17 cellular contexts compared by ENCODE assay signal in the genomic region with DNA sequence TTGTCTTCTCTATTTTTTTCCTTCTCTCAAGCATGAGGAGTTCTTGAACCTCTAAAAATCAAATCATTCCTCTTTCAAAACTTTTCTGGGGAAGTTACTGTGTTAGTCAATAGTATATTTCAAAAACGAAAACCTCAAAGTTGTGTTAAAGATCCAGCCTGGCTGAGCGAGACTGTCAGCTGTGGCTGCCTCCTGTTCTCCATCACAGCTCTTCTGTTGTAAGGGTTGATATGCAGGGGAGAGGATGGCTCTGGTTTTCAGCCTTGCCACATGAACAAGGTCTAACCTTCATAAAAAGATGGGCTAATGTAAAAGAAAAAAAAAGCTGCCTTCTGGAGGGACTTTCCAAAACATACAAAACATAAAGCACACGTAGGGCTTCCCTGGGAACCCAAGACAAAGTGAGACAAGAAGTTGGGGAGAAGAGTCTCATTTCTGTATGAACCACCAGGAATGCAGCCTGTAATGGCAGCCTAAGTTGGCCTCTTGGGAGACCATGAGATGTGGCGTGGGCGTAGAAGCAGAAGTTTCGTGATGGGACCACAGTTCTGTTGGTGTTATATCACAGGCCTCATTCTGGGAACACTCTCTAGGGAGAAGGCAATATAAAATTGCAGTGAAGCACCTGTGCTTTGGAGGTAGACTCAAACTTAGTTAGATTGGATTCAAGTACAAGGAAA.
"Had no signal": no experiment of that assay in that cellular context is flagged by ENCODE, and none has a peak within 500 bp of the region (broad histone marks: within the 10 kb centered on the region; RNA-seq: fewer than 3 reads in every experiment).

No MANE protein-coding gene starts in this region.

- H3K4me1 ChIP-seq: adrenal gland, colonic mucosa, left lung, transverse colon had no signal

- H3K27me3 ChIP-seq: adrenal gland, colonic mucosa, transverse colon had no signal

- H3K27ac ChIP-seq: adrenal gland, colonic mucosa, esophagus muscularis mucosa, left lung, transverse colon had no signal

- ATAC-seq: activated T-cell treated with anti-CD3 and anti-CD28 coated beads, Interleukin-2, amount 50 U/mL, for 4 hours; left lung; mucosa of descending colon; naive thymus-derived CD4-positive, alpha-beta T cell had no signal

- FAIRE-seq: keratinocyte had no signal

- H3K9me3 ChIP-seq: adrenal gland, colonic mucosa, esophagus muscularis mucosa, left lung, mucosa of descending colon, transverse colon had no signal

- H3K4me3 ChIP-seq: adrenal gland, colonic mucosa, esophagus muscularis mucosa, left lung, mucosa of descending colon, transverse colon had no signal

- DNase-seq: activated CD4-positive, alpha-beta memory T cell treated with anti-CD3 and anti-CD28 coated beads, Interleukin-2, amount 10 ng/mL, durations not matched to agents 7 days and 5 days; activated CD4-positive, alpha-beta T cell treated with anti-CD3 and anti-CD28 coated beads for 4 hours; activated effector memory CD4-positive, alpha-beta T cell treated with anti-CD3 and anti-CD28 coated beads, Interleukin-2, amount 50 U/mL, for 16 hours; activated T-cell treated with anti-CD3 and anti-CD28 coated beads, Interleukin-2, amount 50 U/mL, for 4 hours; adrenal gland; caudate nucleus; colonic mucosa; effector CD4-positive, alpha-beta T cell; hippocampal formation; left lung; mucosa of descending colon; naive thymus-derived CD4-positive, alpha-beta T cell; stimulated activated CD4-positive, alpha-beta T cell treated with anti-CD3 and anti-CD28 coated beads, Interleukin-4, amount 100 ng/mL, for 1 hour; stimulated activated naive CD4-positive, alpha-beta T cell treated with Interleukin-2 at 50 U/mL for 16 hours; transverse colon had no signal

- H3K36me3 ChIP-seq: adrenal gland, colonic mucosa, esophagus muscularis mucosa, left lung, transverse colon had no signal
